ENCODE assay signal across 19 cellular contexts in the genomic region with DNA sequence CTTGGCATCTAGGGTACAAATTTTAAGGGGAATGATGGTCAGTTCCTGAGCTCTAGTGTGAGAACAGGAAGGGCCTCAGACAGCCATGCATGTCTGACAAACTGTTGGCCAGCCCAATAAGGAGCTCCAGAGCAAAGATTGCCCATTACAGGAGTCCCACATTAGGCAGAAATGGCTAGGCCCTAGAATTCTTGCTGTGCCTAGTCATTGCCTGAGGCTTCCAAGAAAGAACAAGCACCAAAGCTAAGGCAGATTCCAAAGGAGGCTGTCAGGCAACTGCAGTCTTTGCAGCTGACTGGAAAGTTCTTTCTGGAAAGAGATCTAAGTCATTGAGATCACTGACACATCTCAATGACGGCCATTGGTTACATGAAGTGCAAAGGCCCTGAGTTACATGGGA. TPM values are rescaled to one million over a fixed set of nuclear protein-coding genes. Genes with fewer than 3 reads are reported as not detected.
DNase-seq lines count a peak whose midpoint lies in the region; ATAC-seq, FAIRE-seq and TF ChIP-seq lines count a peak whose summit lies in the region.
"Had no signal": no experiment of that assay in that cellular context is flagged by ENCODE, and none has a peak within 500 bp of the region (broad histone marks: within the 10 kb centered on the region; RNA-seq: fewer than 3 reads in every experiment).

No MANE protein-coding gene starts in this region.

- intact Hi-C loops in HepG2 (cut with micrococcal nuclease; ENCODE audit: unreplicated experiment) (no loop called here), right lobe of liver (cut with DNase I) (no loop called here), transverse colon (cut with DNase I; ENCODE audit: low total_unique reads) (no loop called here)

- H3K79me2 ChIP-seq in HepG2 (ENCODE audit: insufficient read depth, low read length): peaks cover 9% of the 10 kb centered on the region
- H3K79me2 ChIP-seq in astrocyte (ENCODE audit: insufficient read depth, low read length): peaks cover 2% of the 10 kb centered on the region

- H3K4me1 ChIP-seq in HepG2 (ENCODE audit: insufficient read depth, low read length): peaks cover 14% of the 10 kb centered on the region
- H3K4me1 ChIP-seq in right lobe of liver: peaks cover 0 to 8% (median 3%) of the 10 kb centered on the region in 4 donors
- H3K4me1 ChIP-seq in astrocyte (ENCODE audit: insufficient read depth, low read length): no peaks in the 10 kb centered on the region
- peaks cover 8 to 14% (median 11%) of the 10 kb centered on the region in 4 donors for H3K4me1 ChIP-seq in transverse colon

- H3K27me3 Mint-ChIP-seq in astrocyte (ENCODE audit: low read depth, unreplicated experiment): no peaks in the 10 kb centered on the region
- H3K27me3 Mint-ChIP-seq: naive B cell had no signal

- no peak for TF ChIP-seq CTCF in HepG2 (CRISPR knock-in tag; IDR thresholded peaks at IDR 0.05)
- no peak for TF ChIP-seq CTCF in right lobe of liver (IDR thresholded peaks at IDR 0.05)
- TF ChIP-seq CTCF in astrocyte (IDR thresholded peaks at IDR 0.05; ENCODE audit: insufficient read depth, low read depth, low read length): no peak
- no peak for TF ChIP-seq CTCF in transverse colon (IDR thresholded peaks at IDR 0.05)

- no peaks in the 10 kb centered on the region; a peak in 1 of 5 replicates for H3K27me3 ChIP-seq in HepG2 (ENCODE audit: control insufficient read depth in 1 of 2, insufficient read depth in 2 of 2, low read length in 2 of 2)
- no peaks in the 10 kb centered on the region for H3K27me3 ChIP-seq in right lobe of liver
- H3K27me3 ChIP-seq in astrocyte (ENCODE audit: insufficient read depth, low read length): no peaks in the 10 kb centered on the region
- H3K27me3 ChIP-seq in transverse colon: no peaks in the 10 kb centered on the region
- H3K27me3 ChIP-seq: breast epithelium, heart right ventricle, upper lobe of right lung had no signal

- no peaks in the 10 kb centered on the region for H4K20me1 ChIP-seq in HepG2 (ENCODE audit: insufficient read depth, low read length)
- no peaks in the 10 kb centered on the region for H4K20me1 ChIP-seq in astrocyte (ENCODE audit: insufficient read depth, low read length)

- TF ChIP-seq POLR2A in HepG2 (IDR thresholded peaks at IDR 0.05; ENCODE audit: insufficient read depth in 1 of 2, low read depth in 2 of 2, low read length in 2 of 2): no peak
- TF ChIP-seq POLR2A in right lobe of liver (IDR thresholded peaks at IDR 0.05): no peak
- TF ChIP-seq POLR2A in transverse colon (IDR thresholded peaks at IDR 0.05): no peak

- TF ChIP-seq EP300 in HepG2 (IDR thresholded peaks at IDR 0.05; ENCODE audit: low read depth in 2 of 2, low read length in 2 of 2): no peak
- TF ChIP-seq EP300 in HepG2 (CRISPR knock-in tag; IDR thresholded peaks at IDR 0.05; ENCODE audit: borderline replicate concordance): no peak
- TF ChIP-seq EP300 in transverse colon (IDR thresholded peaks at IDR 0.05; ENCODE audit: low read depth): no peak

- H3K9ac ChIP-seq in HepG2 (ENCODE audit: insufficient read depth, low read depth, low read length) (no peak overlapping the region), astrocyte (ENCODE audit: low read length) (no peak overlapping the region)

- no peak overlapping the region for H3K27ac ChIP-seq in HepG2 (ENCODE audit: extremely low read length, insufficient read depth, low read length)
- H3K27ac ChIP-seq in right lobe of liver: no peak overlapping the region
- peak overlapping the region; percentile 54 for H3K27ac ChIP-seq in astrocyte (ENCODE audit: low read depth, low read length)
- H3K27ac ChIP-seq in transverse colon: no peak overlapping the region
- H3K27ac ChIP-seq: breast epithelium, heart right ventricle, upper lobe of right lung had no signal

- H3K27ac Mint-ChIP-seq in astrocyte (ENCODE audit: unreplicated experiment): peak overlapping the region; percentile 94
- H3K27ac Mint-ChIP-seq: endodermal cell had no signal

- no peak for DNase-seq in HepG2 (ENCODE audit: low spot score)
- no peak for DNase-seq in right lobe of liver
- DNase-seq in astrocyte (ENCODE audit: low read depth): peak; percentile 90
- peak; percentile 30 for DNase-seq in foreskin melanocyte
- DNase-seq in DMS153 (lab: John Stamatoyannopoulos, UW): no peak
- no peak for DNase-seq in SIG-M5 treated with dmso at 0.1 percent for 504 hours (lab: John Stamatoyannopoulos, UW; ENCODE audit: unreplicated experiment)
- DNase-seq in transverse colon: no peak
- DNase-seq: activated gamma-delta T cell treated with Interleukin-2 at 50 U/mL for 16 hours; heart right ventricle; naive B cell; NCI-H146; retina; stimulated activated CD4-positive, alpha-beta T cell treated with anti-CD3 and anti-CD28 coated beads, Interleukin-4, amount 100 ng/mL, for 1 hour; upper lobe of right lung had no signal

- ATAC-seq in HepG2 (no peak), right lobe of liver (no peak), HG02763 (IDR thresholded peaks at IDR 0.05; ENCODE audit: unreplicated experiment) (no peak)
- ATAC-seq: heart right ventricle, upper lobe of right lung had no signal

- no peak overlapping the region for H3K4me3 ChIP-seq in HepG2 (replicated peaks in 1 of 3; ENCODE audit: insufficient read depth in 1 of 3, low read depth in 2 of 3, low read length in 3 of 3)
- H3K4me3 ChIP-seq in right lobe of liver: no peak overlapping the region
- H3K4me3 ChIP-seq in astrocyte (ENCODE audit: insufficient read depth, low read depth, low read length): no peak overlapping the region
- no peak overlapping the region for H3K4me3 ChIP-seq in transverse colon
- H3K4me3 ChIP-seq: breast epithelium, heart right ventricle, upper lobe of right lung had no signal

- BruUV-seq in HepG2 (replicated peaks; lab: Mats Ljungman, UMichigan): no TSS peak

- no peak for TF ChIP-seq RAD21 in HepG2 (CRISPR knock-in tag; IDR thresholded peaks at IDR 0.05)

- peaks cover 7% of the 10 kb centered on the region for H3K4me1 Mint-ChIP-seq in astrocyte (ENCODE audit: low read depth, unreplicated experiment)

- H3K9me3 ChIP-seq in HepG2 (ENCODE audit: low read length) (no peaks in the 10 kb centered on the region), right lobe of liver (no peaks in the 10 kb centered on the region), astrocyte (ENCODE audit: insufficient read depth, low read depth, low read length) (no peaks in the 10 kb centered on the region), transverse colon (no peaks in the 10 kb centered on the region)
- H3K9me3 ChIP-seq: breast epithelium, heart right ventricle, upper lobe of right lung had no signal

- H3K36me3 Mint-ChIP-seq in astrocyte (ENCODE audit: low read depth, unreplicated experiment): no peaks in the 10 kb centered on the region
- H3K36me3 Mint-ChIP-seq: naive B cell had no signal

- 56% methylated on average over 1 of the region's 1 CpG for WGBS in HepG2 (ENCODE audit: low lambda C conversion rate)
- 80% methylated on average over 1 of the region's 1 CpG for WGBS in right lobe of liver (ENCODE audit: insufficient coverage, low coverage, low lambda C conversion rate, missing lambda C conversion rate)
- WGBS in transverse colon (ENCODE audit: low coverage in 1 of 2), 2 donors: 71% methylated on average over 1 of the region's 1 CpG; no CpG with 5 or more reads in 1 of the 2 donors

- H3K9me3 Mint-ChIP-seq in astrocyte (ENCODE audit: unreplicated experiment): no peaks in the 10 kb centered on the region
- H3K9me3 Mint-ChIP-seq: endodermal cell, naive B cell had no signal

- no peaks in the 10 kb centered on the region for H3K36me3 ChIP-seq in HepG2 (replicated peaks in 1 of 2; ENCODE audit: control insufficient read depth in 1 of 2, insufficient read depth in 2 of 2, low read length in 2 of 2)
- H3K36me3 ChIP-seq in right lobe of liver: no peaks in the 10 kb centered on the region
- no peaks in the 10 kb centered on the region for H3K36me3 ChIP-seq in astrocyte (ENCODE audit: insufficient read depth, low read length)
- H3K36me3 ChIP-seq in transverse colon: no peaks in the 10 kb centered on the region
- H3K36me3 ChIP-seq: breast epithelium, heart right ventricle, upper lobe of right lung had no signal

- POLR2A ChIA-PET in HepG2 (lab: Yijun Ruan, JAX): interaction anchor here (1.1 kb wide), 1 partner anchor 17 kb away, joined by 5 read pairs; no protein-coding TSS in a partner anchor

- CTCF ChIA-PET in HepG2 (lab: Yijun Ruan, JAX; ENCODE audit: low intra/inter-chr PET ratio, low total read pairs): no interaction called here

- no peak for FAIRE-seq in HepG2 (lab: Jason Lieb, UNC)
- no peak for FAIRE-seq in astrocyte (lab: Jason Lieb, UNC)
- FAIRE-seq: A204.1, GM19239 had no signal

- H3K4me3 Mint-ChIP-seq in astrocyte (ENCODE audit: unreplicated experiment): no peak overlapping the region
- H3K4me3 Mint-ChIP-seq: endodermal cell had no signal

- no peak overlapping the region for H3K4me2 ChIP-seq in HepG2 (ENCODE audit: low read depth, low read length)
- H3K4me2 ChIP-seq in astrocyte (ENCODE audit: low read length): no peak overlapping the region

- H2AFZ ChIP-seq in HepG2 (ENCODE audit: low read length) (peak overlapping the region; percentile 84), astrocyte (ENCODE audit: low read depth, low read length) (peak overlapping the region; percentile 1)

- in situ Hi-C loops in HepG2 (cut with HindIII; ENCODE audit: extremely low pct_ligation_motif_present, low pct_unique_long_range_greater_than_20kb): no loop called here
- in situ Hi-C loops in transverse colon (cut with MboI; ENCODE audit: low pct_ligation_motif_present in 1 of 4, low pct_unique_long_range_greater_than_20kb in 1 of 4, low sequenced_read_pairs in 3 of 4): no loop called here

RNA-seq across cellular contexts. Expression of gene STIL, which starts 3.9 kb away (rescaled TPM):
- 18.6 and 22.8 TPM in 2 replicates for total RNA-seq in HepG2 (2016; rRNA removed; fragmentation: Illumina TruSeq; extraction: Trizol)
- 24.3 and 28.6 TPM in 2 replicates for total RNA-seq in HepG2 (2016; cell fraction: cytosol; rRNA removed; fragmentation: Illumina TruSeq; extraction: Trizol; ENCODE audit: low read depth)
- 17.1 and 23.7 TPM in 2 replicates for total RNA-seq in HepG2 (2016; cell fraction: insoluble cytoplasmic fraction; rRNA removed; fragmentation: Illumina TruSeq; extraction: Trizol)
- 17.4 and 19.0 TPM in 2 replicates for total RNA-seq in HepG2 (2016; cell fraction: membrane; rRNA removed; fragmentation: Illumina TruSeq; extraction: Trizol)
- 22.4 and 29.1 TPM in 2 replicates for total RNA-seq in HepG2 (2016; cell fraction: nucleus; rRNA removed; fragmentation: Illumina TruSeq; extraction: Trizol)
- polyA plus RNA-seq in HepG2 (2011; rRNA removed): 7.9 and 13.7 TPM in 2 replicates
- polyA plus RNA-seq in HepG2 (2011; cell fraction: cytosol; rRNA removed): 5.4 and 5.6 TPM in 2 replicates
- polyA plus RNA-seq in HepG2 (2011; cell fraction: nucleus; rRNA removed): 5.6 and 8.3 TPM in 2 replicates
- polyA plus RNA-seq in HepG2 (2012): 3.2 and 6.4 TPM in 2 replicates
- 0.55 and 0.62 TPM in 2 replicates for polyA plus RNA-seq in HepG2 (2016; cell fraction: cytosol; fragmentation: Illumina TruSeq; extraction: Trizol; ENCODE audit: low read depth)
- polyA plus RNA-seq in HepG2 (2016; cell fraction: insoluble cytoplasmic fraction; fragmentation: Illumina TruSeq; extraction: Trizol; ENCODE audit: low read depth): 16.2 and 16.4 TPM in 2 replicates
- 2.0 and 2.4 TPM in 2 replicates for polyA plus RNA-seq in HepG2 (2016; cell fraction: membrane; fragmentation: Illumina TruSeq; extraction: Trizol; ENCODE audit: low read depth)
- 19.0 and 19.7 TPM in 2 replicates for polyA plus RNA-seq in HepG2 (2016; cell fraction: nucleus; fragmentation: Illumina TruSeq; extraction: Trizol; ENCODE audit: insufficient read depth, low read depth)
- 19.7 and 48.7 TPM in 2 replicates for polyA minus RNA-seq in HepG2 (2011; rRNA and poly(A)+ RNA removed; ENCODE audit: low replicate concordance)
- polyA minus RNA-seq in HepG2 (2011; cell fraction: cytosol; rRNA and poly(A)+ RNA removed): 9.7 and 12.6 TPM in 2 replicates
- polyA minus RNA-seq in HepG2 (2011; cell fraction: nucleus; rRNA and poly(A)+ RNA removed): 23.7 and 24.7 TPM in 2 replicates
- total RNA-seq in right lobe of liver: 1 to 10 TPM in 3 of 6 experiments, under 1 TPM in 3; 0.61 to 2.5 (median 0.87) TPM
- total RNA-seq in astrocyte: 5.1 and 8.8 TPM in 2 replicates
- 10 to 100 TPM in 1 of 4 donors, 1 to 10 TPM in 3; 3.4 to 16.3 (median 6.5) TPM for total RNA-seq in transverse colon

RNA-seq across cellular contexts. Expression of gene CMPK1, which starts 15.7 kb away (rescaled TPM):
- total RNA-seq in HepG2 (2016; rRNA removed; fragmentation: Illumina TruSeq; extraction: Trizol) (92.0 and 134 TPM in 2 replicates), right lobe of liver (100 to 1,000 TPM; 101 to 160 (median 133) TPM), astrocyte (136 and 143 TPM in 2 replicates), transverse colon (100 to 1,000 TPM in 2 of 4 donors, 10 to 100 TPM in 2; 71.6 to 162 (median 109) TPM)
- 33.7 and 40.2 TPM in 2 replicates for total RNA-seq in HepG2 (2016; cell fraction: cytosol; rRNA removed; fragmentation: Illumina TruSeq; extraction: Trizol; ENCODE audit: low read depth)
- 91.0 and 135 TPM in 2 replicates for total RNA-seq in HepG2 (2016; cell fraction: insoluble cytoplasmic fraction; rRNA removed; fragmentation: Illumina TruSeq; extraction: Trizol)
- total RNA-seq in HepG2 (2016; cell fraction: membrane; rRNA removed; fragmentation: Illumina TruSeq; extraction: Trizol): 89.3 and 112 TPM in 2 replicates
- total RNA-seq in HepG2 (2016; cell fraction: nucleus; rRNA removed; fragmentation: Illumina TruSeq; extraction: Trizol): 51.7 and 54.2 TPM in 2 replicates
- 26.7 and 38.3 TPM in 2 replicates for polyA plus RNA-seq in HepG2 (2011; rRNA removed)
- 13.3 and 21.6 TPM in 2 replicates for polyA plus RNA-seq in HepG2 (2011; cell fraction: cytosol; rRNA removed)
- polyA plus RNA-seq in HepG2 (2011; cell fraction: nucleus; rRNA removed): 5.0 and 9.2 TPM in 2 replicates
- 71.2 and 92.2 TPM in 2 replicates for polyA plus RNA-seq in HepG2 (2012)
- polyA plus RNA-seq in HepG2 (2016; cell fraction: cytosol; fragmentation: Illumina TruSeq; extraction: Trizol; ENCODE audit: low read depth): 59.4 and 61.0 TPM in 2 replicates
- 147 and 152 TPM in 2 replicates for polyA plus RNA-seq in HepG2 (2016; cell fraction: insoluble cytoplasmic fraction; fragmentation: Illumina TruSeq; extraction: Trizol; ENCODE audit: low read depth)
- 101 and 114 TPM in 2 replicates for polyA plus RNA-seq in HepG2 (2016; cell fraction: membrane; fragmentation: Illumina TruSeq; extraction: Trizol; ENCODE audit: low read depth)
- polyA plus RNA-seq in HepG2 (2016; cell fraction: nucleus; fragmentation: Illumina TruSeq; extraction: Trizol; ENCODE audit: insufficient read depth, low read depth): 63.3 and 71.3 TPM in 2 replicates
- polyA minus RNA-seq in HepG2 (2011; rRNA and poly(A)+ RNA removed; ENCODE audit: low replicate concordance): 7.4 and 16.8 TPM in 2 replicates
- 46.4 and 47.8 TPM in 2 replicates for polyA minus RNA-seq in HepG2 (2011; cell fraction: cytosol; rRNA and poly(A)+ RNA removed)
- 21.9 and 24.1 TPM in 2 replicates for polyA minus RNA-seq in HepG2 (2011; cell fraction: nucleus; rRNA and poly(A)+ RNA removed)

Comparison
In these comparisons a context has a peak if more than half of its experiments do, and no peak if none do; other contexts are left out.
1. DNase-seq: peak in astrocyte (single experiment) and foreskin melanocyte (single experiment); none in HepG2 (single experiment), right lobe of liver (0 of 3), DMS153 (single experiment), SIG-M5 treated with dmso at 0.1 percent for 504 hours (single experiment) and transverse colon (single experiment).